In genomic region chr20:24337551-24337950, GRCh38 we compare ENCODE assay signal across 24 cellular contexts.
"Had no signal": no experiment of that assay in that cellular context is flagged by ENCODE, and none has a peak within 500 bp of the region (broad histone marks: within the 10 kb centered on the region; RNA-seq: fewer than 3 reads in every experiment).

No MANE protein-coding gene starts in this region.

- H3K27ac Mint-ChIP-seq: activated naive CD8-positive, alpha-beta T cell treated with anti-CD3 and anti-CD28 coated beads, Interleukin-2, amount 50 U/mL, for 24 hours; brain; T-helper 2 cell treated with Interferon-gamma antibody and Interleukin-4, amounts not matched to agents 5 μg/mL and 100 μg/mL, for 36 hours had no signal

- H3K4me1 ChIP-seq: ascending aorta, Peyer's patch, SJSA1 had no signal

- H3K9me3 Mint-ChIP-seq: activated naive CD8-positive, alpha-beta T cell treated with anti-CD3 and anti-CD28 coated beads, Interleukin-2, amount 50 U/mL, for 24 hours; brain; central memory CD8-positive, alpha-beta T cell; T-helper 2 cell treated with Interferon-gamma antibody and Interleukin-4, amounts not matched to agents 5 μg/mL and 100 μg/mL, for 36 hours had no signal

- ATAC-seq: activated CD4-positive, CD25-positive, alpha-beta regulatory T cell treated with anti-CD3 and anti-CD28 coated beads, Interleukin-2, amount 50 U/mL, for 24 hours; activated naive CD8-positive, alpha-beta T cell treated with anti-CD3 and anti-CD28 coated beads, Interleukin-2, amount 50 U/mL, for 24 hours; SK-N-SH treated with all-trans-retinoic acid at 6 μM for 48 hours had no signal

- H3K27me3 ChIP-seq: ascending aorta, Peyer's patch, SJSA1 had no signal

- H3K27ac ChIP-seq: ascending aorta, Peyer's patch, RWPE1, SJSA1 had no signal

- H3K36me3 Mint-ChIP-seq: brain had no signal

- H3K36me3 ChIP-seq: ascending aorta, Peyer's patch, SJSA1 had no signal

- DNase-seq: activated CD4-positive, alpha-beta T cell treated with anti-CD3 and anti-CD28 coated beads for 48 hours; activated CD4-positive, alpha-beta T cell treated with anti-CD3 and anti-CD28 coated beads, Interleukin-2, amount 50 U/mL, for 48 hours; activated naive CD4-positive, alpha-beta T cell treated with anti-CD3 and anti-CD28 coated beads, Interleukin-2, amount 50 U/mL, for 16 hours; activated naive CD8-positive, alpha-beta T cell treated with anti-CD3 and anti-CD28 coated beads, Interleukin-2, amount 50 U/mL, for 24 hours; activated T-cell treated with anti-CD3 and anti-CD28 coated beads for 4 hours; NCI-H1048; NCI-H1417; NCI-H1930; NCI-H2107; NCI-H2171 treated with DMSO at 0.1 percent for 48 hours; NCI-H226; NCI-H510A; NCI-H526 treated with DMSO at 0.1 percent for 48 hours; NCI-H82; Peyer's patch; SHP77 had no signal

- H3K27me3 Mint-ChIP-seq: activated naive CD8-positive, alpha-beta T cell treated with anti-CD3 and anti-CD28 coated beads, Interleukin-2, amount 50 U/mL, for 24 hours had no signal

- H3K9me3 ChIP-seq: ascending aorta, Peyer's patch, SJSA1 had no signal

- H3K4me3 ChIP-seq: ascending aorta, Peyer's patch, SJSA1 had no signal

- H3K4me1 Mint-ChIP-seq: brain; central memory CD8-positive, alpha-beta T cell had no signal

- H3K4me3 Mint-ChIP-seq: activated naive CD8-positive, alpha-beta T cell treated with anti-CD3 and anti-CD28 coated beads, Interleukin-2, amount 50 U/mL, for 24 hours; brain; central memory CD8-positive, alpha-beta T cell had no signal
